16 cellular contexts compared by ENCODE assay signal in the genomic region with DNA sequence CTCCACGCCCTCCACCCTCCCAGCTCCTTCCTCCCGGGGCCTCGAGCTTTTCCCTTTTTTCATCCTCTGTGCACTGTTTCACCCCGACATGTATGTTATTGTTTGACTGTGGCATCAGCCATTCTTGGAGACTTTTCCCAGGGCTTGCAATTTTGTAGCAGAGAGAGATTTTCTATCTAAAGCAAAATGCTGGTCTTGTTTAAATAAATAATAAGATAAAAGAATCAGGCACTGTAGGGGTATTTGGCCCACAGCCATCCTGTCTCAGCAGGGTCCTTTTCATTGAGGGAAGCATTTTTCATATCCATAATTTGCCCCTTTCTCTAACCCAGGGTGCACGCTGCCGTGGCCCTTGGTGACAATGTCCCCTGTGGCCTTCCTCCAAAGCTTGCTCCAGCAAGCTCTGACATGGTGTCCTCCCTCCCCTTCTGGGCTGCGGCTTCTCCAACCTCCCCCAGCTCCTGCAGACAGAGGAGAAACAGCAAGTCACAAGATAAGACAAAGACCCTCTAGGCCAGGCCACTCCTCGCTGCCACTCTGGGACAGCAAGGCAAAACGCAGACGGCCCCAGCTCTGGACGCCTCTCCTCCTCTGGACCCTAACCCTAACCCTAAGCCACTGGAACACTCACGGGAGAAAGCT.
DNase-seq lines count a peak whose midpoint lies in the region; ATAC-seq and TF ChIP-seq lines count a peak whose summit lies in the region.
"Had no signal": no experiment of that assay in that cellular context is flagged by ENCODE, and none has a peak within 500 bp of the region (broad histone marks: within the 10 kb centered on the region; RNA-seq: fewer than 3 reads in every experiment).

No MANE protein-coding gene starts in this region.

- H3K36me3 ChIP-seq in right atrium auricular region = no peaks in the 10 kb centered on the region
- H3K36me3 ChIP-seq in neural progenitor cell = no peaks in the 10 kb centered on the region
- H3K36me3 ChIP-seq in aorta (ENCODE audit: control insufficient read depth in 1 of 2, insufficient read depth in 2 of 2, low read length in 1 of 2) = no peaks in the 10 kb centered on the region
- H3K36me3 ChIP-seq: right lobe of liver had no signal

- H3K9me3 Mint-ChIP-seq in neural progenitor cell = no peaks in the 10 kb centered on the region
- no peaks in the 10 kb centered on the region for H3K9me3 Mint-ChIP-seq in activated CD8-positive, alpha-beta T cell treated with anti-CD3 and anti-CD28 coated beads, Interleukin-2, amount 10 ng/mL, durations not matched to agents 7 days and 5 days (ENCODE audit: insufficient read depth)
- H3K9me3 Mint-ChIP-seq: activated CD8-positive, alpha-beta T cell treated with anti-CD3 and anti-CD28 coated beads for 36 hours; CD4-positive, alpha-beta T cell had no signal

- H3K9me3 ChIP-seq in right atrium auricular region = no peaks in the 10 kb centered on the region
- no peaks in the 10 kb centered on the region for H3K9me3 ChIP-seq in neural progenitor cell (ENCODE audit: low read depth)
- no peaks in the 10 kb centered on the region for H3K9me3 ChIP-seq in aorta (ENCODE audit: control insufficient read depth, low read length)
- H3K9me3 ChIP-seq: right lobe of liver had no signal

- H3K79me2 ChIP-seq in neural progenitor cell (ENCODE audit: low read depth) = no peaks in the 10 kb centered on the region

- peak overlapping the region; percentile 66 for H2AFZ ChIP-seq in neural progenitor cell (replicated peaks)

- no peak overlapping the region for H3K9ac ChIP-seq in neural progenitor cell

- CTCF ChIA-PET in activated CD8-positive, alpha-beta T cell treated with anti-CD3 and anti-CD28 coated beads, Interleukin-2, amount 10 ng/mL, durations not matched to agents 7 days and 5 days (lab: Charles Lee) = interaction anchor here (1.1 to 3.8 kb wide), 7 partner anchors 20 to 1037 kb away, joined by 3 to 25 read pairs (median 7); no protein-coding TSS in a partner anchor

- ATAC-seq in left ventricle myocardium superior = no peak
- no peak for ATAC-seq in aorta (ENCODE audit: low FRiP score)
- no peak for ATAC-seq in HG02938 (IDR thresholded peaks at IDR 0.05; ENCODE audit: unreplicated experiment)
- no peak for ATAC-seq in activated CD8-positive, alpha-beta T cell treated with anti-CD3 and anti-CD28 coated beads, Interleukin-2, amount 10 ng/mL, durations not matched to agents 7 days and 5 days
- ATAC-seq: activated CD8-positive, alpha-beta T cell treated with anti-CD3 and anti-CD28 coated beads for 36 hours; esophagus mucosa; right lobe of liver had no signal

- TF ChIP-seq CTCF in right atrium auricular region (IDR thresholded peaks at IDR 0.05) (no peak), dorsolateral prefrontal cortex (IDR thresholded peaks at IDR 0.05 in 54 of 56, conservative IDR thresholded peaks at IDR 0.05 in 2 of 56; ENCODE audit: low read depth in 1 of 56, partially characterized antibody in 56 of 56) (no peak), neural progenitor cell (IDR thresholded peaks at IDR 0.05) (no peak)

- no peaks in the 10 kb centered on the region for H4K20me1 ChIP-seq in neural progenitor cell (ENCODE audit: low read depth)

- intact Hi-C loops in left ventricle myocardium superior (cut with micrococcal nuclease) = loop anchor here (10.0 kb wide), 1 partner anchor 1038 kb away; no protein-coding TSS in a partner anchor
- intact Hi-C loops in dorsolateral prefrontal cortex (cut with DNase I) = loop anchor here (5.0 to 10.0 kb wide), 3 partner anchors 276 to 1031 kb away; no protein-coding TSS in a partner anchor
- intact Hi-C loops in aorta (cut with DNase I) = loop anchor here (2.0 to 10.0 kb wide), 8 partner anchors 181 to 1028 kb away; no protein-coding TSS in a partner anchor

- H3K27me3 Mint-ChIP-seq in neural progenitor cell (ENCODE audit: insufficient read depth, low read depth) = peaks cover 4% of the 10 kb centered on the region
- peaks cover 24% of the 10 kb centered on the region for H3K27me3 Mint-ChIP-seq in activated CD8-positive, alpha-beta T cell treated with anti-CD3 and anti-CD28 coated beads, Interleukin-2, amount 10 ng/mL, durations not matched to agents 7 days and 5 days (ENCODE audit: low read depth)

- H3K27me3 ChIP-seq in right atrium auricular region = no peaks in the 10 kb centered on the region
- peaks cover 0 to 6% (median 0%) of the 10 kb centered on the region in 45 donors for H3K27me3 ChIP-seq in dorsolateral prefrontal cortex
- H3K27me3 ChIP-seq in neural progenitor cell = peaks cover 19% of the 10 kb centered on the region
- H3K27me3 ChIP-seq in aorta (ENCODE audit: control insufficient read depth in 1 of 2, insufficient read depth in 2 of 2, low read length in 1 of 2) = no peaks in the 10 kb centered on the region
- H3K27me3 ChIP-seq: right lobe of liver had no signal

- H3K4me2 ChIP-seq in neural progenitor cell = peak overlapping the region; percentile 75

- POLR2A ChIA-PET in activated CD8-positive, alpha-beta T cell treated with anti-CD3 and anti-CD28 coated beads, Interleukin-2, amount 10 ng/mL, durations not matched to agents 7 days and 5 days (lab: Charles Lee) = no interaction called here

- peaks cover 21% of the 10 kb centered on the region for H3K4me1 Mint-ChIP-seq in neural progenitor cell
- peaks cover 6% of the 10 kb centered on the region for H3K4me1 Mint-ChIP-seq in activated CD8-positive, alpha-beta T cell treated with anti-CD3 and anti-CD28 coated beads, Interleukin-2, amount 10 ng/mL, durations not matched to agents 7 days and 5 days (ENCODE audit: low read depth)

- peak overlapping the region; percentile 55 for H3K4me3 Mint-ChIP-seq in neural progenitor cell
- no peak overlapping the region for H3K4me3 Mint-ChIP-seq in activated CD8-positive, alpha-beta T cell treated with anti-CD3 and anti-CD28 coated beads, Interleukin-2, amount 10 ng/mL, durations not matched to agents 7 days and 5 days

- H3K27ac Mint-ChIP-seq in neural progenitor cell = no peak overlapping the region
- H3K27ac Mint-ChIP-seq in activated CD8-positive, alpha-beta T cell treated with anti-CD3 and anti-CD28 coated beads, Interleukin-2, amount 10 ng/mL, durations not matched to agents 7 days and 5 days = no peak overlapping the region
- H3K27ac Mint-ChIP-seq: activated CD8-positive, alpha-beta T cell treated with anti-CD3 and anti-CD28 coated beads for 36 hours; CD4-positive, alpha-beta T cell had no signal

- 10 to 11% methylated on average over 12 of the region's 12 CpGs for WGBS in aorta, 2 donors

- H3K4me1 ChIP-seq in right atrium auricular region = peaks cover 0 to 29% of the 10 kb centered on the region in 2 donors
- no peaks in the 10 kb centered on the region for H3K4me1 ChIP-seq in neural progenitor cell
- H3K4me1 ChIP-seq in aorta (ENCODE audit: control insufficient read depth in 1 of 2, insufficient read depth in 2 of 2, low read length in 2 of 2) = peaks cover 6 to 11% of the 10 kb centered on the region in 2 donors

- no peaks in the 10 kb centered on the region for H3K36me3 Mint-ChIP-seq in neural progenitor cell
- H3K36me3 Mint-ChIP-seq in activated CD8-positive, alpha-beta T cell treated with anti-CD3 and anti-CD28 coated beads, Interleukin-2, amount 10 ng/mL, durations not matched to agents 7 days and 5 days (ENCODE audit: low read depth) = no peaks in the 10 kb centered on the region

- H3K4me3 ChIP-seq in right atrium auricular region = no peak overlapping the region
- peak overlapping the region in 13 of 59 donors; percentile 10 to 70 (median 63) for H3K4me3 ChIP-seq in dorsolateral prefrontal cortex
- no peak overlapping the region for H3K4me3 ChIP-seq in neural progenitor cell
- no peak overlapping the region for H3K4me3 ChIP-seq in aorta (ENCODE audit: low read length in 2 of 2)

- H3K27ac ChIP-seq in right atrium auricular region (peak overlapping the region; percentile 83 to 85), dorsolateral prefrontal cortex (peak overlapping the region in 48 of 59 donors; percentile 7 to 89 (median 71)), neural progenitor cell (no peak overlapping the region), aorta (ENCODE audit: low read depth in 1 of 2, low read length in 2 of 2) (peak overlapping the region; percentile 97 to 100), caudate nucleus (ENCODE audit: low read depth, low read length) (no peak overlapping the region)

- no peaks in the 10 kb centered on the region for H3F3A ChIP-seq in neural progenitor cell (ENCODE audit: low read depth)

- no peak for DNase-seq in right atrium auricular region (ENCODE audit: low spot score)
- no peak for DNase-seq in left ventricle myocardium superior
- DNase-seq in dorsolateral prefrontal cortex = no peak
- DNase-seq in neural progenitor cell (ENCODE audit: low spot score) = no peak
- no peak for DNase-seq in aorta
- DNase-seq in caudate nucleus (lab: John Stamatoyannopoulos, UW) = no peak
- no peak for DNase-seq in activated CD8-positive, alpha-beta T cell treated with anti-CD3 and anti-CD28 coated beads, Interleukin-2, amount 10 ng/mL, durations not matched to agents 7 days and 5 days
- DNase-seq: ACHN; activated CD8-positive, alpha-beta T cell treated with anti-CD3 and anti-CD28 coated beads for 36 hours; CD4-positive, alpha-beta T cell; EL; NCI-H2081 treated with DMSO at 0.1 percent for 48 hours; right lobe of liver; stimulated activated CD4-positive, alpha-beta T cell treated with anti-CD3 and anti-CD28 coated beads, Interleukin-4, amount 100 ng/mL, for 24 hours had no signal

Comparison
In these comparisons a context has a peak if more than half of its experiments do, and no peak if none do; other contexts are left out.
1. H3K27ac ChIP-seq: peak in right atrium auricular region (2 of 2), dorsolateral prefrontal cortex (48 of 59) and aorta (2 of 2); none in neural progenitor cell (single experiment) and caudate nucleus (single experiment).